Comparison of ENCODE assay signal across 8 cellular contexts in genomic region chr5:96934291-96934694, GRCh38. TPM values are rescaled to one million over a fixed set of nuclear protein-coding genes. Genes with fewer than 3 reads are reported as not detected.
DNase-seq lines count a peak whose midpoint lies in the region; ATAC-seq and TF ChIP-seq lines count a peak whose summit lies in the region.

No MANE protein-coding gene starts in this region.

- peak overlapping the region; percentile 86 for H2AFZ ChIP-seq in hepatocyte
- peak overlapping the region; percentile 77 for H2AFZ ChIP-seq in smooth muscle cell (ENCODE audit: low read depth)

- CTCF ChIA-PET in activated CD4-positive, alpha-beta memory T cell treated with anti-CD3 and anti-CD28 coated beads for 36 hours (lab: Charles Lee) = interaction anchor here (0.8 to 1.8 kb wide), 2 partner anchors 65 to 227 kb away, joined by 5 to 8 read pairs; no protein-coding TSS in a partner anchor

- ATAC-seq in HG03097 (IDR thresholded peaks at IDR 0.05; ENCODE audit: low FRiP score, unreplicated experiment) (peak; percentile 1), HG03521 (IDR thresholded peaks at IDR 0.05; ENCODE audit: unreplicated experiment) (no peak), GM21825 (IDR thresholded peaks at IDR 0.05; ENCODE audit: unreplicated experiment) (no peak)

- peak; percentile 66 for DNase-seq in COR-L47 (lab: John Stamatoyannopoulos, UW)
- DNase-seq in activated CD4-positive, alpha-beta memory T cell treated with anti-CD3 and anti-CD28 coated beads for 36 hours = no peak
- peak; percentile 23 for DNase-seq in hepatocyte (ENCODE audit: low spot score)
- no peak for DNase-seq in smooth muscle cell (lab: John Stamatoyannopoulos, UW; ENCODE audit: unreplicated experiment)
- no peak for DNase-seq in RPMI8226

- no peak for TF ChIP-seq CTCF in hepatocyte (IDR thresholded peaks at IDR 0.05; ENCODE audit: poor library complexity)
- no peak for TF ChIP-seq CTCF in smooth muscle cell (IDR thresholded peaks at IDR 0.05; ENCODE audit: borderline replicate concordance, insufficient read depth, poor library complexity, severe bottlenecking)

- H3F3A ChIP-seq in smooth muscle cell (ENCODE audit: low read depth) = peaks cover 7% of the 10 kb centered on the region

- peak overlapping the region; percentile 53 for H3K4me3 ChIP-seq in hepatocyte
- peak overlapping the region; percentile 79 for H3K4me3 ChIP-seq in smooth muscle cell

- H3K9me3 Mint-ChIP-seq in activated CD4-positive, alpha-beta memory T cell treated with anti-CD3 and anti-CD28 coated beads for 36 hours = no peaks in the 10 kb centered on the region

- H3K4me2 ChIP-seq in hepatocyte = peak overlapping the region; percentile 79
- H3K4me2 ChIP-seq in smooth muscle cell = peak overlapping the region; percentile 86

- peak overlapping the region; percentile 98 for H3K27ac Mint-ChIP-seq in activated CD4-positive, alpha-beta memory T cell treated with anti-CD3 and anti-CD28 coated beads for 36 hours

- no peaks in the 10 kb centered on the region for H3K9me3 ChIP-seq in hepatocyte (ENCODE audit: low read depth)
- H3K9me3 ChIP-seq in smooth muscle cell (replicated peaks; ENCODE audit: low read depth) = no peaks in the 10 kb centered on the region

- peaks cover 11% of the 10 kb centered on the region for H3K36me3 Mint-ChIP-seq in activated CD4-positive, alpha-beta memory T cell treated with anti-CD3 and anti-CD28 coated beads for 36 hours

- H3K36me3 ChIP-seq in hepatocyte (replicated peaks; ENCODE audit: insufficient read depth, low read depth) (no peaks in the 10 kb centered on the region), smooth muscle cell (ENCODE audit: low read depth) (no peaks in the 10 kb centered on the region)

- H3K27ac ChIP-seq in hepatocyte (peak overlapping the region; percentile 97), smooth muscle cell (ENCODE audit: low read depth) (peak overlapping the region; percentile 64)

- peak overlapping the region; percentile 58 for H3K9ac ChIP-seq in smooth muscle cell (ENCODE audit: low read depth)

- H3K4me3 Mint-ChIP-seq in activated CD4-positive, alpha-beta memory T cell treated with anti-CD3 and anti-CD28 coated beads for 36 hours = peak overlapping the region; percentile 90

- WGBS in hepatocyte (ENCODE audit: low lambda C conversion rate, missing lambda C conversion rate) = 1% methylated on average over 9 of the region's 9 CpGs
- WGBS in smooth muscle cell (ENCODE audit: low lambda C conversion rate) = 6% methylated on average over 9 of the region's 9 CpGs

- H3K4me1 Mint-ChIP-seq in activated CD4-positive, alpha-beta memory T cell treated with anti-CD3 and anti-CD28 coated beads for 36 hours (ENCODE audit: low read depth) = peaks cover 58% of the 10 kb centered on the region

- H3K9me2 ChIP-seq in hepatocyte (replicated peaks; ENCODE audit: insufficient read depth) = no peaks in the 10 kb centered on the region

- peaks cover 4% of the 10 kb centered on the region for H4K20me1 ChIP-seq in hepatocyte (ENCODE audit: insufficient read depth, poor library complexity, severe bottlenecking)
- H4K20me1 ChIP-seq in smooth muscle cell (ENCODE audit: low read depth) = peaks cover 12% of the 10 kb centered on the region

- POLR2A ChIA-PET in activated CD4-positive, alpha-beta memory T cell treated with anti-CD3 and anti-CD28 coated beads for 36 hours (lab: Charles Lee) = interaction anchor here (1.0 to 1.6 kb wide), 4 partner anchors 10 to 126 kb away, joined by 3 to 5 read pairs (median 4); partner anchors contain the start of gene ERAP1

- no peaks in the 10 kb centered on the region for H3K27me3 Mint-ChIP-seq in activated CD4-positive, alpha-beta memory T cell treated with anti-CD3 and anti-CD28 coated beads for 36 hours

- H3K4me1 ChIP-seq in hepatocyte (ENCODE audit: insufficient read depth) (peaks cover 18% of the 10 kb centered on the region), smooth muscle cell (ENCODE audit: low read depth) (peaks cover 20% of the 10 kb centered on the region)

- no peaks in the 10 kb centered on the region for H3K27me3 ChIP-seq in hepatocyte
- H3K27me3 ChIP-seq in smooth muscle cell (ENCODE audit: low read depth) = no peaks in the 10 kb centered on the region

- intact Hi-C loops in activated CD4-positive, alpha-beta memory T cell treated with anti-CD3 and anti-CD28 coated beads for 36 hours (cut with micrococcal nuclease) = loop anchor here (1.0 to 2.0 kb wide), 3 partner anchors 10 to 229 kb away; no protein-coding TSS in a partner anchor

- H3K79me2 ChIP-seq in hepatocyte = peaks cover 40% of the 10 kb centered on the region
- peaks cover 25% of the 10 kb centered on the region for H3K79me2 ChIP-seq in smooth muscle cell (ENCODE audit: low read depth)

RNA-seq across cellular contexts. Expression of gene LNPEP, which starts 1.6 kb away (rescaled TPM):
- 10 to 100 TPM; 44.7 to 45.8 TPM for total RNA-seq in activated CD4-positive, alpha-beta memory T cell treated with anti-CD3 and anti-CD28 coated beads for 36 hours
- total RNA-seq in hepatocyte (32.6 and 46.8 TPM in 2 replicates), smooth muscle cell (24.3 and 28.0 TPM in 2 replicates)
- polyA plus RNA-seq in hepatocyte (4.9 and 7.1 TPM in 2 replicates), smooth muscle cell (2.3 and 3.5 TPM in 2 replicates)

RNA-seq across cellular contexts. Expression of gene ERAP2, which starts 58.0 kb away (rescaled TPM):
- total RNA-seq in activated CD4-positive, alpha-beta memory T cell treated with anti-CD3 and anti-CD28 coated beads for 36 hours = 10 to 100 TPM; 44.8 to 48.9 TPM
- 0.56 and 0.87 TPM in 2 replicates for total RNA-seq in hepatocyte
- 1.5 and 2.0 TPM in 2 replicates for polyA plus RNA-seq in hepatocyte
- 0.72 and 2.2 TPM in 2 replicates for total RNA-seq in smooth muscle cell
- 0.82 TPM in 1 of 2 replicates, not detected in the other for polyA plus RNA-seq in smooth muscle cell

Comparison
In these comparisons a context has a peak if more than half of its experiments do, and no peak if none do; other contexts are left out.
1. DNase-seq: peak in COR-L47 (single experiment) and hepatocyte (single experiment); none in activated CD4-positive, alpha-beta memory T cell treated with anti-CD3 and anti-CD28 coated beads for 36 hours (single experiment), smooth muscle cell (single experiment) and RPMI8226 (single experiment).
2. RNA of gene ERAP2, which starts 58.0 kb away (total RNA-seq): 44.8 to 48.9 TPM in activated CD4-positive, alpha-beta memory T cell treated with anti-CD3 and anti-CD28 coated beads for 36 hours; 0.56 to 0.87 TPM in hepatocyte and 0.72 to 2.2 TPM in smooth muscle cell; every median in the first group is over 10 times any median in the second.